In genomic region chr22:29811377-29811776, GRCh38 we compare ENCODE assay signal across 28 cellular contexts. TPM values are rescaled to one million over a fixed set of nuclear protein-coding genes. Genes with fewer than 3 reads are reported as not detected.
A peak's percentile ranks its signal among the peaks of the same experiment; 100 is the strongest.
DNase-seq lines count a peak whose midpoint lies in the region; ATAC-seq, FAIRE-seq and TF ChIP-seq lines count a peak whose summit lies in the region.
"Had no signal": no experiment of that assay in that cellular context is flagged by ENCODE, and none has a peak within 500 bp of the region (broad histone marks: within the 10 kb centered on the region; RNA-seq: fewer than 3 reads in every experiment).

No MANE protein-coding gene starts in this region.

- H3K4me3 Mint-ChIP-seq in Calu3 (ENCODE audit: low read depth, unreplicated experiment), result no peak overlapping the region
- H3K4me3 Mint-ChIP-seq: activated naive CD8-positive, alpha-beta T cell treated with anti-CD3 and anti-CD28 coated beads, Interleukin-2, amount 50 U/mL, for 24 hours; GM23338; HFFc6; IgD-negative memory B cell; neural crest cell; stimulated activated memory B cell treated with anti-CD40 and anti-IgM and Interleukin-4, amounts not matched to agents 10 μg/mL and 1 μg/mL and 100 μg/mL, for 72 hours had no signal

- H3K4me1 ChIP-seq in PC-9 (replicated peaks; ENCODE audit: insufficient read depth), result peaks cover 73% of the 10 kb centered on the region
- H3K4me1 ChIP-seq in small intestine (ENCODE audit: control insufficient read depth in 2 of 2, insufficient read depth in 1 of 2, low read depth in 1 of 2, low read length in 1 of 2), result no peaks in the 10 kb centered on the region
- peaks cover 21 to 28% of the 10 kb centered on the region in 2 donors for H3K4me1 ChIP-seq in gastrocnemius medialis
- H3K4me1 ChIP-seq: pancreas had no signal

- DNase-seq in Calu3 (peak; percentile 18), PC-9 (peak in 1 of 2 experiments; percentile 82), left lobe of liver (ENCODE audit: low spot score) (peak; percentile 88), small intestine (peak; percentile 7), gastrocnemius medialis (no peak), NCI-H345 treated with DMSO at 0.1 percent for 48 hours (lab: John Stamatoyannopoulos, UW; ENCODE audit: unreplicated experiment) (no peak), AML-193 (lab: John Stamatoyannopoulos, UW) (no peak)
- no peak for DNase-seq in activated T-cell treated with anti-CD3 and anti-CD28 coated beads, Interleukin-2, amount 50 U/mL, for 1 hour
- DNase-seq: activated CD4-positive, alpha-beta T cell treated with anti-CD3 and anti-CD28 coated beads for 48 hours; activated CD8-positive, alpha-beta memory T cell treated with anti-CD3 and anti-CD28 coated beads for 24 hours; activated gamma-delta T cell treated with Interleukin-2 at 50 U/mL for 16 hours; activated naive CD8-positive, alpha-beta T cell treated with anti-CD3 and anti-CD28 coated beads, Interleukin-2, amount 50 U/mL, for 24 hours; glutamatergic neuron; HFFc6; NCI-H1105; NCI-H2081 treated with DMSO at 0.1 percent for 48 hours; NCI-H226; NCI-H774; pancreas; stimulated activated CD4-positive, alpha-beta T cell treated with anti-CD3 and anti-CD28 coated beads, Interleukin-4, amount 100 ng/mL, for 24 hours had no signal

- no peak overlapping the region for H3K27ac Mint-ChIP-seq in Calu3 (ENCODE audit: unreplicated experiment)
- H3K27ac Mint-ChIP-seq: activated naive CD8-positive, alpha-beta T cell treated with anti-CD3 and anti-CD28 coated beads, Interleukin-2, amount 50 U/mL, for 24 hours; GM23338; HFFc6; IgD-negative memory B cell; stimulated activated memory B cell treated with anti-CD40 and anti-IgM and Interleukin-4, amounts not matched to agents 10 μg/mL and 1 μg/mL and 100 μg/mL, for 72 hours had no signal

- no peak for TF ChIP-seq CTCF in Calu3 (IDR thresholded peaks at IDR 0.05; ENCODE audit: unreplicated experiment)
- TF ChIP-seq CTCF in PC-9 (conservative IDR thresholded peaks at IDR 0.05), result no peak
- TF ChIP-seq CTCF in gastrocnemius medialis (IDR thresholded peaks at IDR 0.05 in 4 of 5, conservative IDR thresholded peaks at IDR 0.05 in 1 of 5), result no peak

- H2AFZ ChIP-seq in PC-9, result no peak overlapping the region
- H2AFZ ChIP-seq: GM23338 had no signal

- H3K9me3 ChIP-seq in PC-9 (ENCODE audit: insufficient read depth, low read depth) (no peaks in the 10 kb centered on the region), small intestine (ENCODE audit: control insufficient read depth, low read depth) (no peaks in the 10 kb centered on the region), gastrocnemius medialis (no peaks in the 10 kb centered on the region)
- H3K9me3 ChIP-seq: pancreas, right atrium auricular region, vagina had no signal

- in situ Hi-C loops in gastrocnemius medialis (cut with MboI; ENCODE audit: low sequenced_read_pairs in 4 of 4), result no loop called here

- peak overlapping the region; percentile 67 for H3K4me2 ChIP-seq in PC-9
- H3K4me2 ChIP-seq: GM23338 had no signal

- POLR2A ChIA-PET in PC-9 (lab: Charles Lee; ENCODE audit: unreplicated experiment), result interaction anchor here (0.7 kb wide), 1 partner anchor 606 kb away, joined by 4 read pairs; the partner anchor contains the start of gene EMID1

- H3K79me2 ChIP-seq in PC-9 (ENCODE audit: low read depth), result peaks cover 11% of the 10 kb centered on the region; the same call in 1 of the 2 replicates

- peak overlapping the region; percentile 21; the same call in 1 of the 2 replicates for H3K4me3 ChIP-seq in PC-9
- no peak overlapping the region for H3K4me3 ChIP-seq in small intestine (ENCODE audit: low read depth in 1 of 2, low read length in 2 of 2)
- no peak overlapping the region for H3K4me3 ChIP-seq in gastrocnemius medialis
- H3K4me3 ChIP-seq: GM23338, pancreas, right atrium auricular region, vagina had no signal

- H3K4me1 Mint-ChIP-seq in Calu3 (ENCODE audit: low read depth, unreplicated experiment), result peaks cover 31% of the 10 kb centered on the region
- H3K4me1 Mint-ChIP-seq: activated naive CD8-positive, alpha-beta T cell treated with anti-CD3 and anti-CD28 coated beads, Interleukin-2, amount 50 U/mL, for 24 hours; GM23338; IgD-negative memory B cell; neural crest cell; stimulated activated memory B cell treated with anti-CD40 and anti-IgM and Interleukin-4, amounts not matched to agents 10 μg/mL and 1 μg/mL and 100 μg/mL, for 72 hours had no signal

- BruUV-seq in Calu3 (replicated peaks; lab: Mats Ljungman, UMichigan) (no TSS peak), PC-9 (replicated peaks; lab: Mats Ljungman, UMichigan) (no TSS peak)

- H3K36me3 Mint-ChIP-seq in Calu3 (ENCODE audit: insufficient read depth, unreplicated experiment), result peaks cover 63% of the 10 kb centered on the region

- H3K27me3 ChIP-seq in PC-9 (ENCODE audit: insufficient read depth, low read depth) (no peaks in the 10 kb centered on the region), small intestine (ENCODE audit: control insufficient read depth in 2 of 2, insufficient read depth in 2 of 2, low read length in 2 of 2) (no peaks in the 10 kb centered on the region), gastrocnemius medialis (no peaks in the 10 kb centered on the region)
- H3K27me3 ChIP-seq: pancreas, right atrium auricular region, vagina had no signal

- intact Hi-C loops in Calu3 (cut with micrococcal nuclease; ENCODE audit: unreplicated experiment), result no loop called here
- intact Hi-C loops in PC-9 (cut with micrococcal nuclease; ENCODE audit: unreplicated experiment), result no loop called here
- intact Hi-C loops in gastrocnemius medialis (cut with DNase I; ENCODE audit: low total_unique reads), result no loop called here

- H3K27ac ChIP-seq in PC-9 (peak overlapping the region; percentile 71), small intestine (ENCODE audit: low read depth in 1 of 2, low read length in 1 of 2) (no peak overlapping the region), gastrocnemius medialis (peak overlapping the region in 1 of 4 donors; percentile 0)
- H3K27ac ChIP-seq: pancreas, right atrium auricular region, vagina had no signal

- H3K27me3 Mint-ChIP-seq in Calu3 (ENCODE audit: unreplicated experiment), result no peaks in the 10 kb centered on the region
- H3K27me3 Mint-ChIP-seq: activated naive CD8-positive, alpha-beta T cell treated with anti-CD3 and anti-CD28 coated beads, Interleukin-2, amount 50 U/mL, for 24 hours; IgD-negative memory B cell; stimulated activated memory B cell treated with anti-CD40 and anti-IgM and Interleukin-4, amounts not matched to agents 10 μg/mL and 1 μg/mL and 100 μg/mL, for 72 hours had no signal

- H3K9me3 Mint-ChIP-seq in Calu3 (ENCODE audit: low read depth, unreplicated experiment), result no peaks in the 10 kb centered on the region
- H3K9me3 Mint-ChIP-seq: activated naive CD8-positive, alpha-beta T cell treated with anti-CD3 and anti-CD28 coated beads, Interleukin-2, amount 50 U/mL, for 24 hours; GM23338; HFFc6; IgD-negative memory B cell; neural crest cell; stimulated activated memory B cell treated with anti-CD40 and anti-IgM and Interleukin-4, amounts not matched to agents 10 μg/mL and 1 μg/mL and 100 μg/mL, for 72 hours had no signal

- TF ChIP-seq POLR2A in gastrocnemius medialis (IDR thresholded peaks at IDR 0.05), result no peak

- peaks cover 54% of the 10 kb centered on the region for H3F3A ChIP-seq in PC-9 (ENCODE audit: insufficient read depth, low read depth)

- H4K20me1 ChIP-seq in PC-9 (ENCODE audit: insufficient read depth), result no peaks in the 10 kb centered on the region

- no peaks in the 10 kb centered on the region for H3K9me2 ChIP-seq in PC-9 (ENCODE audit: insufficient read depth)

- H3K36me3 ChIP-seq in PC-9 (ENCODE audit: low read depth), result peaks cover 29% of the 10 kb centered on the region
- H3K36me3 ChIP-seq in small intestine (ENCODE audit: control insufficient read depth in 2 of 2, insufficient read depth in 2 of 2, low read length in 2 of 2), result peaks cover 23 to 31% of the 10 kb centered on the region in 2 donors
- H3K36me3 ChIP-seq in gastrocnemius medialis, result peaks cover 0 to 72% of the 10 kb centered on the region in 2 donors

- peak; percentile 67 for ATAC-seq in left lobe of liver
- no peak for ATAC-seq in gastrocnemius medialis
- ATAC-seq: activated naive CD8-positive, alpha-beta T cell treated with anti-CD3 and anti-CD28 coated beads, Interleukin-2, amount 50 U/mL, for 24 hours; GM23338; stimulated activated memory B cell treated with anti-CD40 and anti-IgM and Interleukin-4, amounts not matched to agents 10 μg/mL and 1 μg/mL and 100 μg/mL, for 72 hours had no signal

- CTCF ChIA-PET in Calu3 (lab: Charles Lee) (interaction anchor here (1.1 to 1.8 kb wide), 2 partner anchors 9 to 16 kb away, joined by 4 to 5 read pairs; no protein-coding TSS in a partner anchor), PC-9 (lab: Charles Lee) (no interaction called here)

- FAIRE-seq in small intestine (lab: Jason Lieb, UNC), result no peak
- FAIRE-seq: GM12892, islet of Langerhans, pancreas had no signal

- 64 to 72% (median 64%) methylated on average over 2 of the region's 2 CpGs for WGBS in small intestine, 3 donors

RNA-seq across cellular contexts. Expression of gene ASCC2, which starts 26.7 kb away (rescaled TPM):
- 62.6 and 73.4 TPM in 2 replicates for total RNA-seq in Calu3 (2022)
- 39.9 and 43.3 TPM in 2 replicates for total RNA-seq in PC-9 (2021)
- total RNA-seq in left lobe of liver, result 46.9 TPM
- 10 to 100 TPM; 38.3 to 80.1 (median 73.2) TPM for polyA plus RNA-seq in small intestine
- 10 to 100 TPM; 26.4 to 45.2 (median 35.6) TPM for total RNA-seq in gastrocnemius medialis

RNA-seq across cellular contexts. Expression of gene UQCR10, which starts 44.2 kb away (rescaled TPM):
- total RNA-seq in Calu3 (2022) (113 and 120 TPM in 2 replicates), PC-9 (2021) (85.4 and 103 TPM in 2 replicates), left lobe of liver (65.5 TPM), gastrocnemius medialis (100 to 1,000 TPM; 119 to 261 (median 179) TPM)
- polyA plus RNA-seq in small intestine, result 100 to 1,000 TPM; 257 to 564 (median 430) TPM

RNA-seq across cellular contexts. Expression of gene ZMAT5, which starts 44.6 kb away (rescaled TPM):
- total RNA-seq in Calu3 (2022) (20.5 and 21.0 TPM in 2 replicates), PC-9 (2021) (14.2 and 15.5 TPM in 2 replicates), left lobe of liver (11.1 TPM), gastrocnemius medialis (10 to 100 TPM; 23.8 to 38.6 (median 33.8) TPM)
- polyA plus RNA-seq in small intestine, result 10 to 100 TPM; 17.1 to 36.5 (median 29.7) TPM

Comparison
In these comparisons a context has a peak if more than half of its experiments do, and no peak if none do; other contexts are left out.
1. DNase-seq: peak in Calu3 (single experiment), left lobe of liver (single experiment) and small intestine (single experiment); none in gastrocnemius medialis (0 of 2), activated T-cell treated with anti-CD3 and anti-CD28 coated beads, Interleukin-2, amount 50 U/mL, for 1 hour (single experiment), NCI-H345 treated with DMSO at 0.1 percent for 48 hours (single experiment) and AML-193 (0 of 2).